ENCODE assay signal across 19 cellular contexts in the genomic region with DNA sequence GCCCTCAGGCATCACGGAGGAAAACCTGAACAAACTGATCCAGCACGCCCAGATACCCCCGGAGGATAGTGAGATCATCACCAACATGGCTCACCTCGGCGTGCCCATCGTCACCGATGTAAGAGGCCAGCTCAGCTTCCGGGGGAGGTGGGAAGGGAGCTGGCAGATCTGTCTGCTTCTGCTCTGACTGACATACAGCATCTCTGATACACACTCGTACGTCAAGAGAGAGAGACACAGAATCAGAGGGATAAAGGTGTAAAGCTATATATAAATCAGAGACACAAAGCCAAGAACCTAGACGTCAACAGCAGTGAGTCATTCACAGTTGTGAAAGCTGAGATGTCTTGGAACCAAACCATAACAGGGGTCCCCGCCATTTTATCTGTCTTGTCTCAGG. TPM values are rescaled to one million over a fixed set of nuclear protein-coding genes. Genes with fewer than 3 reads are reported as not detected.
A peak's percentile ranks its signal among the peaks of the same experiment; 100 is the strongest.
DNase-seq lines count a peak whose midpoint lies in the region; ATAC-seq and TF ChIP-seq lines count a peak whose summit lies in the region.
"Had no signal": no experiment of that assay in that cellular context is flagged by ENCODE, and none has a peak within 500 bp of the region (broad histone marks: within the 10 kb centered on the region; RNA-seq: fewer than 3 reads in every experiment).

No MANE protein-coding gene starts in this region.

- no peaks in the 10 kb centered on the region for H3K27me3 ChIP-seq in osteoblast (ENCODE audit: insufficient read depth, low read length)
- H3K27me3 ChIP-seq: BLaER1 had no signal

- DNase-seq in left ventricle myocardium superior = no peak
- DNase-seq in Right ventricle myocardium superior = no peak
- DNase-seq in epithelial cell of esophagus (ENCODE audit: low read depth) = peak; percentile 44
- DNase-seq in osteoblast (ENCODE audit: insufficient read length, low spot score, missing footprints) = peak; percentile 4
- DNase-seq in NCI-H2171 treated with DMSO at 0.1 percent for 48 hours (lab: John Stamatoyannopoulos, UW) = no peak
- DNase-seq in NCI-H345 treated with DMSO at 0.1 percent for 48 hours (lab: John Stamatoyannopoulos, UW; ENCODE audit: unreplicated experiment) = no peak
- no peak for DNase-seq in NCI-H82 treated with DMSO at 0.1 percent for 48 hours (lab: John Stamatoyannopoulos, UW; ENCODE audit: unreplicated experiment)
- DNase-seq: 8988T; CD8-positive, alpha-beta T cell; H9; NCI-H1417; NCI-H187 treated with DMSO at 0.1 percent for 48 hours; NCI-H446 treated with DMSO at 0.1 percent for 48 hours; NCI-H774; PC-3 had no signal

- H3K79me2 ChIP-seq in osteoblast (ENCODE audit: insufficient read depth, low read length) = no peaks in the 10 kb centered on the region

- H3K4me1 ChIP-seq in osteoblast (ENCODE audit: insufficient read depth, low read length) = no peaks in the 10 kb centered on the region

- H3K4me2 ChIP-seq in osteoblast (ENCODE audit: insufficient read depth, low read length) = no peak overlapping the region
- H3K4me2 ChIP-seq: BLaER1 had no signal

- H3K36me3 ChIP-seq in osteoblast (ENCODE audit: insufficient read depth, low read length) = peaks cover 47% of the 10 kb centered on the region

- TF ChIP-seq CTCF in epithelial cell of esophagus (IDR thresholded peaks at IDR 0.05; ENCODE audit: insufficient read depth, low read depth, low read length, missing control alignments) (no peak), osteoblast (IDR thresholded peaks at IDR 0.05; ENCODE audit: extremely low read depth, low read depth, low read length) (no peak)

- no peaks in the 10 kb centered on the region for H4K20me1 ChIP-seq in osteoblast (ENCODE audit: insufficient read depth, low read length)
- H4K20me1 ChIP-seq: BLaER1 had no signal

- ATAC-seq in left ventricle myocardium superior (peak; percentile 18), Right ventricle myocardium superior (ENCODE audit: poor library complexity) (no peak), HG02840 (IDR thresholded peaks at IDR 0.05; ENCODE audit: low FRiP score, unreplicated experiment) (no peak)
- ATAC-seq: CD8-positive, alpha-beta T cell; PC-3 had no signal

- no peak overlapping the region for H2AFZ ChIP-seq in osteoblast (ENCODE audit: low read length)

- intact Hi-C loops in left ventricle myocardium superior (cut with micrococcal nuclease) = no loop called here
- intact Hi-C loops in Right ventricle myocardium superior (cut with DNase I) = no loop called here

- no peaks in the 10 kb centered on the region for H3K9me3 ChIP-seq in osteoblast (ENCODE audit: low read depth, low read length)
- H3K9me3 ChIP-seq: BLaER1 had no signal

- no peak overlapping the region for H3K27ac ChIP-seq in osteoblast (ENCODE audit: low read depth, low read length)
- H3K27ac ChIP-seq: BLaER1 had no signal

- H3K4me3 ChIP-seq in epithelial cell of esophagus (ENCODE audit: low read length) (no peak overlapping the region), osteoblast (ENCODE audit: insufficient read depth, low read length) (no peak overlapping the region)
- H3K4me3 ChIP-seq: BLaER1 had no signal

RNA-seq across cellular contexts. Expression of a gene that starts 30.2 kb away (rescaled TPM):
- total RNA-seq in left ventricle myocardium superior (not detected), Right ventricle myocardium superior (not detected), osteoblast (not detected in 2 replicates)
- total RNA-seq: G401, LHCN-M2, PC-3 had no signal

RNA-seq across cellular contexts. Expression of a gene that starts 38.8 kb away (rescaled TPM):
- total RNA-seq in left ventricle myocardium superior (13.4 TPM), Right ventricle myocardium superior (13.3 TPM), osteoblast (12.7 and 16.3 TPM in 2 replicates)

RNA-seq across cellular contexts. Expression of a gene that starts 39.2 kb away (rescaled TPM):
- total RNA-seq in left ventricle myocardium superior (0.15 TPM), Right ventricle myocardium superior (0.48 TPM), osteoblast (under 0.01 TPM in 1 of 2 replicates, not detected in the other)
- total RNA-seq: G401, H9, LHCN-M2 had no signal

RNA-seq across cellular contexts. Expression of a gene that starts 58.5 kb away (rescaled TPM):
- total RNA-seq in left ventricle myocardium superior (3.6 TPM), Right ventricle myocardium superior (3.3 TPM), osteoblast (3.8 and 4.7 TPM in 2 replicates)

Comparison
In these comparisons a context has a peak if more than half of its experiments do, and no peak if none do; other contexts are left out.
1. DNase-seq: peak in epithelial cell of esophagus (single experiment) and osteoblast (single experiment); none in left ventricle myocardium superior (single experiment), Right ventricle myocardium superior (single experiment), NCI-H2171 treated with DMSO at 0.1 percent for 48 hours (single experiment), NCI-H345 treated with DMSO at 0.1 percent for 48 hours (single experiment) and NCI-H82 treated with DMSO at 0.1 percent for 48 hours (single experiment).